19 cellular contexts compared by ENCODE assay signal in the genomic region with DNA sequence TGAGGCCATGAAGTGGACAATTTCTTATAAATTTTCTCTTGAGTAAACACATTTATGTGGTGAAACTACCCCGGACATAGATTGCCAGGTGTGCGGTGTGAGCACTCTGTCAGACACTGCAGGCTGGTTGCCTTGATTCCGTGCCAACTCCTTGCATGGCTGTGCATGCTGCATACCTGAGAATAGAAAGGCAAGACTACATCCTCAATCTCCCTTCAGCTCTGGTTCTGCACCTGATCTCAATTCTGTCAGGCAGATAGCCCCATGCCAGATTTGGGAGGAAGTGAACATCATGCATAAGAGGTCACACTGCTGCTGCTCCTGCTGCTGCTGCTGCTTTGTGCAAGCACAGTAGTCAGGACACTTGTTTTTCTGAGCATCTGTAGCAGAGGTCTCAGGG. TPM values are rescaled to one million over a fixed set of nuclear protein-coding genes. Genes with fewer than 3 reads are reported as not detected.
DNase-seq lines count a peak whose midpoint lies in the region; ATAC-seq and TF ChIP-seq lines count a peak whose summit lies in the region.
"Had no signal": no experiment of that assay in that cellular context is flagged by ENCODE, and none has a peak within 500 bp of the region (broad histone marks: within the 10 kb centered on the region; RNA-seq: fewer than 3 reads in every experiment).

No MANE protein-coding gene starts in this region.

- H3K27ac ChIP-seq in CD8-positive, alpha-beta T cell (ENCODE audit: low read depth, low read length), result no peak overlapping the region
- H3K27ac ChIP-seq in trophoblast cell (ENCODE audit: low read depth, low read length), result no peak overlapping the region
- H3K27ac ChIP-seq: gastrocnemius medialis had no signal

- no peak overlapping the region for H3K18ac ChIP-seq in trophoblast cell (ENCODE audit: low read length)

- no peak overlapping the region for H2BK12ac ChIP-seq in trophoblast cell (ENCODE audit: low read length)

- H3K36me3 ChIP-seq in CD8-positive, alpha-beta T cell (ENCODE audit: insufficient read depth, low read length), result no peaks in the 10 kb centered on the region
- no peaks in the 10 kb centered on the region for H3K36me3 ChIP-seq in trophoblast cell (ENCODE audit: control insufficient read depth in 1 of 2, insufficient read depth in 2 of 2, low read length in 2 of 2)
- H3K36me3 ChIP-seq: gastrocnemius medialis had no signal

- ATAC-seq in HG02852 (IDR thresholded peaks at IDR 0.05; ENCODE audit: unreplicated experiment), result peak; percentile 71
- ATAC-seq in esophagus mucosa, result no peak
- ATAC-seq in CD8-positive, alpha-beta T cell, result no peak
- ATAC-seq: gastrocnemius medialis, sciatic nerve had no signal

- no peak overlapping the region for H3K14ac ChIP-seq in trophoblast cell (ENCODE audit: low read length)

- H2BK5ac ChIP-seq in trophoblast cell (ENCODE audit: low read depth, low read length, poor library complexity), result no peak overlapping the region

- no peaks in the 10 kb centered on the region for H3K36me3 Mint-ChIP-seq in CD8-positive, alpha-beta T cell
- H3K36me3 Mint-ChIP-seq: immature natural killer cell, memory B cell, type B pancreatic cell had no signal

- intact Hi-C loops in CD8-positive, alpha-beta T cell (cut with DNase I, micrococcal nuclease), result no loop called here

- no peak overlapping the region for H4K8ac ChIP-seq in trophoblast cell (ENCODE audit: low read depth, low read length)

- H3K4me1 ChIP-seq in CD8-positive, alpha-beta T cell (ENCODE audit: insufficient read depth, low read length), result no peaks in the 10 kb centered on the region
- H3K4me1 ChIP-seq in trophoblast cell (ENCODE audit: control insufficient read depth in 1 of 2, insufficient read depth in 2 of 2, low read length in 2 of 2), result peaks cover 0 to 3% of the 10 kb centered on the region in 2 experiments
- H3K4me1 ChIP-seq: gastrocnemius medialis had no signal

- H3K9me3 Mint-ChIP-seq in CD8-positive, alpha-beta T cell, result no peaks in the 10 kb centered on the region
- H3K9me3 Mint-ChIP-seq: central memory CD8-positive, alpha-beta T cell; type B pancreatic cell had no signal

- no CpG with 5 or more reads among the region's 3 CpGs for WGBS in trophoblast cell (ENCODE audit: extremely low coverage, insufficient coverage, insufficient read length)

- no peak overlapping the region for H3K4me3 ChIP-seq in CD8-positive, alpha-beta T cell (ENCODE audit: low read depth, low read length)
- H3K4me3 ChIP-seq in trophoblast cell (ENCODE audit: low read depth, low read length), result no peak overlapping the region
- H3K4me3 ChIP-seq: gastrocnemius medialis had no signal

- no peak overlapping the region for H2BK120ac ChIP-seq in trophoblast cell (ENCODE audit: insufficient read depth, low read length, poor library complexity)

- POLR2A ChIA-PET in CD8-positive, alpha-beta T cell (lab: Charles Lee), result no interaction called here

- H2AFZ ChIP-seq in trophoblast cell (ENCODE audit: insufficient read depth, low read length, poor library complexity), result no peak overlapping the region

- peaks cover 11% of the 10 kb centered on the region for H3K27me3 Mint-ChIP-seq in CD8-positive, alpha-beta T cell (ENCODE audit: low read depth)
- H3K27me3 Mint-ChIP-seq: central memory CD8-positive, alpha-beta T cell had no signal

- no peak for TF ChIP-seq CTCF in CD8-positive, alpha-beta T cell (IDR thresholded peaks at IDR 0.05)

- H4K12ac ChIP-seq in trophoblast cell (ENCODE audit: low read depth, low read length), result no peak overlapping the region

- H3K9me3 ChIP-seq in CD8-positive, alpha-beta T cell (ENCODE audit: low read length), result no peaks in the 10 kb centered on the region
- H3K9me3 ChIP-seq in trophoblast cell (ENCODE audit: insufficient read depth, low read depth, low read length), result no peaks in the 10 kb centered on the region
- H3K9me3 ChIP-seq: gastrocnemius medialis had no signal

- H3K79me1 ChIP-seq in trophoblast cell (ENCODE audit: low read length), result no peaks in the 10 kb centered on the region

- DNase-seq in NCI-H2107 (lab: John Stamatoyannopoulos, UW) (peak; percentile 7), NCI-H2107 treated with DMSO at 0.1 percent for 48 hours (lab: John Stamatoyannopoulos, UW; ENCODE audit: unreplicated experiment) (no peak), NCI-H345 (lab: John Stamatoyannopoulos, UW) (peak; percentile 55), trophoblast cell (no peak)
- DNase-seq in CD8-positive, alpha-beta T cell, result no peak
- no peak for DNase-seq in effector CD4-positive, alpha-beta T cell
- DNase-seq: 8988T, EL, gastrocnemius medialis, immature natural killer cell, NCI-H146, SIG-M5 had no signal

- CTCF ChIA-PET in CD8-positive, alpha-beta T cell (lab: Charles Lee), result no interaction called here

- no peak overlapping the region for H4K91ac ChIP-seq in trophoblast cell (ENCODE audit: low read depth, low read length)

- H3K9ac ChIP-seq in trophoblast cell (ENCODE audit: low read length), result no peak overlapping the region

- no peaks in the 10 kb centered on the region for H3K4me1 Mint-ChIP-seq in CD8-positive, alpha-beta T cell (ENCODE audit: low read depth)
- H3K4me1 Mint-ChIP-seq: central memory CD8-positive, alpha-beta T cell; immature natural killer cell; memory B cell had no signal

- no peak overlapping the region for H3K4ac ChIP-seq in trophoblast cell (ENCODE audit: low read depth, low read length)

- peaks cover 4% of the 10 kb centered on the region for H3K27me3 ChIP-seq in CD8-positive, alpha-beta T cell (ENCODE audit: insufficient read depth, low read length)
- H3K27me3 ChIP-seq in trophoblast cell (ENCODE audit: insufficient read depth, low read length), result no peaks in the 10 kb centered on the region
- H3K27me3 ChIP-seq: gastrocnemius medialis had no signal

- no peak overlapping the region for H2AK5ac ChIP-seq in trophoblast cell (ENCODE audit: low read length)

- no peaks in the 10 kb centered on the region for H3K79me2 ChIP-seq in trophoblast cell (ENCODE audit: control insufficient read depth, insufficient read depth, low read length, poor library complexity)

- no peak overlapping the region for H3K27ac Mint-ChIP-seq in CD8-positive, alpha-beta T cell
- H3K27ac Mint-ChIP-seq: immature natural killer cell, memory B cell, type B pancreatic cell had no signal

- no peak overlapping the region for H3K4me3 Mint-ChIP-seq in CD8-positive, alpha-beta T cell
- H3K4me3 Mint-ChIP-seq: central memory CD8-positive, alpha-beta T cell; immature natural killer cell; memory B cell; neural crest cell; type B pancreatic cell had no signal

- H3K23ac ChIP-seq in trophoblast cell (ENCODE audit: low read length), result no peak overlapping the region

- no peak overlapping the region for H3K4me2 ChIP-seq in trophoblast cell (ENCODE audit: low read length)

RNA-seq across cellular contexts. Expression of gene DEUP1, which starts 42.5 kb away (rescaled TPM):
- total RNA-seq in esophagus mucosa, result not detected
- not detected for total RNA-seq in CD8-positive, alpha-beta T cell
- 0.10 and 0.14 TPM in 2 replicates for polyA plus RNA-seq in trophoblast cell (2013)
- total RNA-seq: gastrocnemius medialis, sciatic nerve had no signal
- polyA plus RNA-seq: immature natural killer cell had no signal

Comparison
In these comparisons a context has a peak if more than half of its experiments do, and no peak if none do; other contexts are left out.
1. DNase-seq: peak in NCI-H2107 (single experiment) and NCI-H345 (single experiment); none in NCI-H2107 treated with DMSO at 0.1 percent for 48 hours (single experiment), CD8-positive, alpha-beta T cell (0 of 7), effector CD4-positive, alpha-beta T cell (single experiment) and trophoblast cell (0 of 2).